In the genomic region with DNA sequence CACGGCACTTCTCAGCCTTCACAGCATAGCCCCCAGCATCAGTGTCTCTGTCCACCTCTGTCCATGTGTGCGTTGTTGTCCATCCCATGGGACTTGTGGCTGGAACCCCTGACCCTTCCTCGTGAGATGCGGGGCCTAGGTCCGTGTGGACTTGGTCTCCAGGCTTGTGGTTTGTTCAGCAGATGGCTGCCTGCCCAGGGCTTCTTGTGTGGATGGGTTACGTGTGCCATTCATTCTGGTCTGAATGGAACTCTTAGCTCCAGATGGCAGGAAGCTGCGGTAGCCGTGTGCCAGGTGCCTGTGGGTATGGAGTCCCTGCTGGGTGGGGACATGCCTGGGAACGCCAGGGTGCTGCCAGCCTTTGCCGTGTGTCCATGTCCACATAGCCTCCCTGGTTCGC, we compare ENCODE assay signal across 13 cellular contexts. TPM values are rescaled to one million over a fixed set of nuclear protein-coding genes. Genes with fewer than 3 reads are reported as not detected.
DNase-seq lines count a peak whose midpoint lies in the region; ATAC-seq and TF ChIP-seq lines count a peak whose summit lies in the region.
"Had no signal": no experiment of that assay in that cellular context is flagged by ENCODE, and none has a peak within 500 bp of the region (broad histone marks: within the 10 kb centered on the region; RNA-seq: fewer than 3 reads in every experiment).

No MANE protein-coding gene starts in this region.

- POLR2A ChIA-PET in activated CD4-positive, alpha-beta T cell treated with anti-CD3 and anti-CD28 coated beads, Interleukin-2, amount 10 ng/mL, durations not matched to agents 7 days and 5 days (lab: Charles Lee) = no interaction called here

- H3K4me1 ChIP-seq in BE2C = peaks cover 10% of the 10 kb centered on the region; the same call in 1 of the 2 replicates

- H3K36me3 ChIP-seq in BE2C = peaks cover 19% of the 10 kb centered on the region

- 55 to 62% methylated on average over 11 of the region's 11 CpGs for WGBS in lower leg skin, 2 donors

- intact Hi-C loops in lower leg skin (cut with DNase I; ENCODE audit: low total_unique reads) = no loop called here

- H3K27me3 ChIP-seq in BE2C = no peaks in the 10 kb centered on the region

- no peak for ATAC-seq in stimulated activated naive B cell treated with anti-CD40 and anti-IgM and Interleukin-4, amounts not matched to agents 10 μg/mL and 1 μg/mL and 100 μg/mL, for 72 hours (replicated peaks)
- ATAC-seq: GM23338 had no signal

- no peak for TF ChIP-seq POLR2A in lower leg skin (IDR thresholded peaks at IDR 0.05)

- no peaks in the 10 kb centered on the region for H3K9me3 ChIP-seq in BE2C

- H3K4me3 ChIP-seq in BE2C (ENCODE audit: low read depth, low read length) (no peak overlapping the region), lower leg skin (ENCODE audit: low read depth, poor library complexity, severe bottlenecking) (no peak overlapping the region)
- H3K4me3 ChIP-seq: GM23338, SK-N-MC had no signal

- peak overlapping the region; percentile 55 for H3K27ac ChIP-seq in cingulate gyrus (ENCODE audit: low read depth, low read length)
- H3K27ac ChIP-seq: SK-N-MC had no signal

- peak overlapping the region; percentile 36 for H3K27ac Mint-ChIP-seq in activated CD4-positive, alpha-beta T cell treated with anti-CD3 and anti-CD28 coated beads, Interleukin-2, amount 10 ng/mL, durations not matched to agents 7 days and 5 days
- H3K27ac Mint-ChIP-seq in stimulated activated naive B cell treated with anti-CD40 and anti-IgM and Interleukin-4, amounts not matched to agents 10 μg/mL and 1 μg/mL and 100 μg/mL, for 72 hours = peak overlapping the region; percentile 62
- H3K27ac Mint-ChIP-seq: GM23338 had no signal

- H3K4me1 Mint-ChIP-seq in activated CD4-positive, alpha-beta T cell treated with anti-CD3 and anti-CD28 coated beads, Interleukin-2, amount 10 ng/mL, durations not matched to agents 7 days and 5 days = peaks cover 79% of the 10 kb centered on the region
- H3K4me1 Mint-ChIP-seq in stimulated activated naive B cell treated with anti-CD40 and anti-IgM and Interleukin-4, amounts not matched to agents 10 μg/mL and 1 μg/mL and 100 μg/mL, for 72 hours = peaks cover 45 to 62% of the 10 kb centered on the region in 2 donors

- TF ChIP-seq CTCF in BE2C (IDR thresholded peaks at IDR 0.05; ENCODE audit: low read depth, low read length) (no peak), lower leg skin (IDR thresholded peaks at IDR 0.05) (no peak)

- no peak overlapping the region for H3K4me3 Mint-ChIP-seq in activated CD4-positive, alpha-beta T cell treated with anti-CD3 and anti-CD28 coated beads, Interleukin-2, amount 10 ng/mL, durations not matched to agents 7 days and 5 days
- H3K4me3 Mint-ChIP-seq in stimulated activated naive B cell treated with anti-CD40 and anti-IgM and Interleukin-4, amounts not matched to agents 10 μg/mL and 1 μg/mL and 100 μg/mL, for 72 hours = peak overlapping the region in 1 of 2 donors; percentile 3
- H3K4me3 Mint-ChIP-seq: GM23338, IgD-negative memory B cell, naive B cell had no signal

- H3K27me3 Mint-ChIP-seq in activated CD4-positive, alpha-beta T cell treated with anti-CD3 and anti-CD28 coated beads, Interleukin-2, amount 10 ng/mL, durations not matched to agents 7 days and 5 days = no peaks in the 10 kb centered on the region
- no peaks in the 10 kb centered on the region for H3K27me3 Mint-ChIP-seq in stimulated activated naive B cell treated with anti-CD40 and anti-IgM and Interleukin-4, amounts not matched to agents 10 μg/mL and 1 μg/mL and 100 μg/mL, for 72 hours
- H3K27me3 Mint-ChIP-seq: IgD-negative memory B cell, naive B cell had no signal

- no peaks in the 10 kb centered on the region for H3K9me3 Mint-ChIP-seq in activated CD4-positive, alpha-beta T cell treated with anti-CD3 and anti-CD28 coated beads, Interleukin-2, amount 10 ng/mL, durations not matched to agents 7 days and 5 days
- no peaks in the 10 kb centered on the region for H3K9me3 Mint-ChIP-seq in stimulated activated naive B cell treated with anti-CD40 and anti-IgM and Interleukin-4, amounts not matched to agents 10 μg/mL and 1 μg/mL and 100 μg/mL, for 72 hours
- H3K9me3 Mint-ChIP-seq: GM23338, IgD-negative memory B cell, naive B cell had no signal

- peaks cover 38% of the 10 kb centered on the region for H3K36me3 Mint-ChIP-seq in activated CD4-positive, alpha-beta T cell treated with anti-CD3 and anti-CD28 coated beads, Interleukin-2, amount 10 ng/mL, durations not matched to agents 7 days and 5 days (ENCODE audit: low read depth)
- peaks cover 48 to 59% of the 10 kb centered on the region in 2 donors for H3K36me3 Mint-ChIP-seq in stimulated activated naive B cell treated with anti-CD40 and anti-IgM and Interleukin-4, amounts not matched to agents 10 μg/mL and 1 μg/mL and 100 μg/mL, for 72 hours
- H3K36me3 Mint-ChIP-seq: IgD-negative memory B cell, naive B cell had no signal

- CTCF ChIA-PET in activated CD4-positive, alpha-beta T cell treated with anti-CD3 and anti-CD28 coated beads, Interleukin-2, amount 10 ng/mL, durations not matched to agents 7 days and 5 days (lab: Charles Lee) = interaction anchor here (0.5 to 3.2 kb wide), 5 partner anchors 9 to 141 kb away, joined by 3 to 18 read pairs (median 4); no protein-coding TSS in a partner anchor

- no peak for DNase-seq in activated CD4-positive, alpha-beta T cell treated with anti-CD3 and anti-CD28 coated beads, Interleukin-2, amount 10 ng/mL, durations not matched to agents 7 days and 5 days
- DNase-seq in activated CD4-positive, alpha-beta T cell treated with anti-CD3 and anti-CD28 coated beads for 4 hours = no peak
- DNase-seq in NCI-H2196 treated with DMSO at 0.1 percent for 48 hours (lab: John Stamatoyannopoulos, UW; ENCODE audit: unreplicated experiment) = peak; percentile 83
- DNase-seq in stimulated activated naive B cell treated with anti-CD40 and anti-IgM and Interleukin-4, amounts not matched to agents 10 μg/mL and 1 μg/mL and 100 μg/mL, for 72 hours = no peak
- DNase-seq in BE2C = no peak
- no peak for DNase-seq in activated gamma-delta T cell treated with Interleukin-2 at 50 U/mL for 16 hours
- DNase-seq in lower leg skin (ENCODE audit: low spot score in 2 of 2) = no peak
- DNase-seq: naive B cell, small intestine had no signal

RNA-seq across cellular contexts. Expression of a gene that starts 31.7 kb away (rescaled TPM):
- total RNA-seq in activated CD4-positive, alpha-beta T cell treated with anti-CD3 and anti-CD28 coated beads, Interleukin-2, amount 10 ng/mL, durations not matched to agents 7 days and 5 days = 10 to 100 TPM; 32.3 to 35.5 TPM
- 141 TPM for polyA plus RNA-seq in BE2C (2012; ENCODE audit: insufficient read depth, insufficient read length, low read depth)
- total RNA-seq in lower leg skin = 10 to 100 TPM; 18.5 to 27.8 (median 23.6) TPM

RNA-seq across cellular contexts. Expression of a gene that starts 37.0 kb away (rescaled TPM):
- total RNA-seq in activated CD4-positive, alpha-beta T cell treated with anti-CD3 and anti-CD28 coated beads, Interleukin-2, amount 10 ng/mL, durations not matched to agents 7 days and 5 days = 10 to 100 TPM; 74.4 to 79.5 TPM
- 93.3 TPM for polyA plus RNA-seq in BE2C (2012; ENCODE audit: insufficient read depth, insufficient read length, low read depth)
- total RNA-seq in lower leg skin = 10 to 100 TPM; 35.3 to 53.4 (median 40.1) TPM

RNA-seq across cellular contexts. Expression of a gene that starts 47.0 kb away (rescaled TPM):
- total RNA-seq in activated CD4-positive, alpha-beta T cell treated with anti-CD3 and anti-CD28 coated beads, Interleukin-2, amount 10 ng/mL, durations not matched to agents 7 days and 5 days = 10 to 100 TPM; 21.5 to 22.2 TPM
- polyA plus RNA-seq in BE2C (2012; ENCODE audit: insufficient read depth, insufficient read length, low read depth) = 91.5 TPM
- total RNA-seq in lower leg skin = 10 to 100 TPM in 3 of 4 donors, 1 to 10 TPM in 1; 9.8 to 14.9 (median 14.3) TPM
